ENCODE assay signal across 14 cellular contexts in genomic region chr15:68503791-68504720, GRCh38.
DNase-seq lines count a peak whose midpoint lies in the region; ATAC-seq lines count a peak whose summit lies in the region.
"Had no signal": no experiment of that assay in that cellular context is flagged by ENCODE, and none has a peak within 500 bp of the region (broad histone marks: within the 10 kb centered on the region; RNA-seq: fewer than 3 reads in every experiment).

No MANE protein-coding gene starts in this region.

- intact Hi-C loops in activated naive CD4-positive, alpha-beta T cell treated with anti-CD3 and anti-CD28 coated beads for 36 hours (cut with micrococcal nuclease), result no loop called here

- H3K27ac Mint-ChIP-seq in activated naive CD4-positive, alpha-beta T cell treated with anti-CD3 and anti-CD28 coated beads for 36 hours, result no peak overlapping the region
- H3K27ac Mint-ChIP-seq: activated T-helper 2 cell treated with anti-CD3 and anti-CD28 coated beads, Interferon-gamma antibody, Interleukin-2, Interleukin-4, amounts not matched to agents 10 μg/mL and 5 μg/mL and 100 μg/mL, durations not matched to agents 14 hours and 24 hours and 36 hours; stimulated activated memory B cell treated with anti-CD40 and anti-IgM and Interleukin-4, amounts not matched to agents 10 μg/mL and 1 μg/mL and 100 μg/mL, for 72 hours had no signal

- peak overlapping the region; percentile 38 for H3K4me3 Mint-ChIP-seq in activated naive CD4-positive, alpha-beta T cell treated with anti-CD3 and anti-CD28 coated beads for 36 hours
- H3K4me3 Mint-ChIP-seq: stimulated activated memory B cell treated with anti-CD40 and anti-IgM and Interleukin-4, amounts not matched to agents 10 μg/mL and 1 μg/mL and 100 μg/mL, for 72 hours had no signal

- H3K9me3 Mint-ChIP-seq in activated naive CD4-positive, alpha-beta T cell treated with anti-CD3 and anti-CD28 coated beads for 36 hours, result no peaks in the 10 kb centered on the region
- H3K9me3 Mint-ChIP-seq: activated T-helper 2 cell treated with anti-CD3 and anti-CD28 coated beads, Interferon-gamma antibody, Interleukin-2, Interleukin-4, amounts not matched to agents 10 μg/mL and 5 μg/mL and 100 μg/mL, durations not matched to agents 14 hours and 24 hours and 36 hours; stimulated activated memory B cell treated with anti-CD40 and anti-IgM and Interleukin-4, amounts not matched to agents 10 μg/mL and 1 μg/mL and 100 μg/mL, for 72 hours had no signal

- no peaks in the 10 kb centered on the region for H3K36me3 Mint-ChIP-seq in activated naive CD4-positive, alpha-beta T cell treated with anti-CD3 and anti-CD28 coated beads for 36 hours (ENCODE audit: low read depth)
- H3K36me3 Mint-ChIP-seq: stimulated activated memory B cell treated with anti-CD40 and anti-IgM and Interleukin-4, amounts not matched to agents 10 μg/mL and 1 μg/mL and 100 μg/mL, for 72 hours had no signal

- CTCF ChIA-PET in activated naive CD4-positive, alpha-beta T cell treated with anti-CD3 and anti-CD28 coated beads for 36 hours (lab: Charles Lee), result interaction anchor here (0.6 to 2.3 kb wide), 4 partner anchors 19 to 198 kb away, joined by 3 to 7 read pairs (median 4); no protein-coding TSS in a partner anchor

- H3K4me1 Mint-ChIP-seq in activated naive CD4-positive, alpha-beta T cell treated with anti-CD3 and anti-CD28 coated beads for 36 hours (ENCODE audit: low read depth), result peaks cover 6% of the 10 kb centered on the region
- H3K4me1 Mint-ChIP-seq: stimulated activated memory B cell treated with anti-CD40 and anti-IgM and Interleukin-4, amounts not matched to agents 10 μg/mL and 1 μg/mL and 100 μg/mL, for 72 hours had no signal

- H3K27me3 Mint-ChIP-seq in activated naive CD4-positive, alpha-beta T cell treated with anti-CD3 and anti-CD28 coated beads for 36 hours (ENCODE audit: low read depth), result peaks cover 3% of the 10 kb centered on the region

- DNase-seq in activated naive CD4-positive, alpha-beta T cell treated with anti-CD3 and anti-CD28 coated beads for 36 hours, result no peak
- DNase-seq in activated naive CD4-positive, alpha-beta T cell treated with Interleukin-2 at 50 U/mL for 16 hours, result no peak
- peak; percentile 70 for DNase-seq in OCI-M1 (lab: John Stamatoyannopoulos, UW)
- peak; percentile 64 for DNase-seq in glomerular visceral epithelial cell (ENCODE audit: extremely low spot score)
- peak; percentile 65 for DNase-seq in skeletal muscle cell (ENCODE audit: low read depth)
- no peak for DNase-seq in anterior cingulate cortex (lab: John Stamatoyannopoulos, UW)
- DNase-seq: NCI-H774, ovary, SIG-M5 had no signal

- H3K4me3 ChIP-seq in skeletal muscle cell (ENCODE audit: low read depth, low read length), result no peak overlapping the region
- H3K4me3 ChIP-seq: ovary had no signal

- ATAC-seq in GM18873 (IDR thresholded peaks at IDR 0.05; ENCODE audit: low FRiP score, unreplicated experiment) (no peak), GM18858 (IDR thresholded peaks at IDR 0.05; ENCODE audit: unreplicated experiment) (no peak)
- ATAC-seq: activated CD4-positive, CD25-positive, alpha-beta regulatory T cell treated with anti-CD3 and anti-CD28 coated beads, Interleukin-2, amount 50 U/mL, for 24 hours; stimulated activated memory B cell treated with anti-CD40 and anti-IgM and Interleukin-4, amounts not matched to agents 10 μg/mL and 1 μg/mL and 100 μg/mL, for 72 hours had no signal

Comparison
In these comparisons a context has a peak if more than half of its experiments do, and no peak if none do; other contexts are left out.
1. DNase-seq: peak in OCI-M1 (single experiment), glomerular visceral epithelial cell (single experiment) and skeletal muscle cell (single experiment); none in activated naive CD4-positive, alpha-beta T cell treated with anti-CD3 and anti-CD28 coated beads for 36 hours (single experiment), activated naive CD4-positive, alpha-beta T cell treated with Interleukin-2 at 50 U/mL for 16 hours (single experiment) and anterior cingulate cortex (0 of 58).